ENCODE assay signal across 15 cellular contexts in the genomic region with DNA sequence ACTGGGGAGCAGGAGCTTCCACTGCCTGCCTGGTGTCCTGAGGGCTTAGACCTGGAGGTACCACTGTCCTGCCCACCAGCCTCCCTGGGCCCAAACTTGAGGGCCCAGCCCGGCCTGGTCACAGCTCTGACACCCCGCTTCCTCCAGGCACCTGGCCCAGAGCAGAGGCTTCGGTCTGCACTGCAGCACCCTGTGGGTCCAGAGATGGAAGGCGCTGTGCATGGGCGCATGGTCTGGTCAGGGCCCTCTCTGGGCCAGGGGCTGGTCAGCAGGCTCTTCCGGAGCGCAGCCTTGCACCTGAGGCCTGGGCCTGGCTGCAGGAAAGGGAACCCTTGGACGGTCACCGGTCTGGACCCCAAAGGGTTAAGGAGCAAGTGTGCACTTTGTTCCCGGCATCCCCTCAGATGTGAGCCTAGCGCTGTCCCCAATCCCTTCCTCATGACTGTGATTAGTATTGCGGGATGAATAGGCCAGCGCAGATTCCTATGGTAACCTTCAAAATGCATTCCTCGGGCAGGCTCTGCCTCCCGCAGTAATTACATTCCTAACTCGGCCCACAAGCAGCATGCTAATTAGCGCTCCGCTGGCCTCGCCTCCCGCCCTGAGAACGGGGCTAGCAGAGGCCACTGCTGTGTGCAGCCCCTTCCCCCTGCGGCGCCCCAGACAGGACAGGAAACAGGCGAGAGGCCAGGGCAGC. TPM values are rescaled to one million over a fixed set of nuclear protein-coding genes. Genes with fewer than 3 reads are reported as not detected.
A peak's percentile ranks its signal among the peaks of the same experiment; 100 is the strongest.
DNase-seq lines count a peak whose midpoint lies in the region; ATAC-seq and TF ChIP-seq lines count a peak whose summit lies in the region.
"Had no signal": no experiment of that assay in that cellular context is flagged by ENCODE, and none has a peak within 500 bp of the region (broad histone marks: within the 10 kb centered on the region; RNA-seq: fewer than 3 reads in every experiment).

No MANE protein-coding gene starts in this region.

- H3K27ac Mint-ChIP-seq in progenitor cell of endocrine pancreas, result peak overlapping the region; percentile 84
- H3K27ac Mint-ChIP-seq: activated T-helper 1 cell treated with anti-CD3 and anti-CD28 coated beads, Interleukin-12 subunit alpha, Interleukin-12 subunit beta, Interleukin-2, Interleukin-4 antibody, amounts not matched to agents 30 ng/mL and 10 ng/mL and 1 ng/mL, durations not matched to agents 14 hours and 24 hours and 36 hours; CD14-positive monocyte had no signal

- H3K4me3 Mint-ChIP-seq in progenitor cell of endocrine pancreas (ENCODE audit: low read depth), result peak overlapping the region; percentile 5
- H3K4me3 Mint-ChIP-seq: activated T-helper 1 cell treated with anti-CD3 and anti-CD28 coated beads, Interleukin-12 subunit alpha, Interleukin-12 subunit beta, Interleukin-2, Interleukin-4 antibody, amounts not matched to agents 30 ng/mL and 10 ng/mL and 1 ng/mL, durations not matched to agents 14 hours and 24 hours and 36 hours; CD14-positive monocyte had no signal

- DNase-seq in H7, result peak; percentile 97
- DNase-seq in astrocyte of the cerebellum (ENCODE audit: low read depth), result peak; percentile 23
- peak; percentile 16 for DNase-seq in iPS DF 6.9 (ENCODE audit: low read depth, low spot score)
- DNase-seq in progenitor cell of endocrine pancreas (ENCODE audit: low spot score, unreplicated experiment), result peak; percentile 67
- DNase-seq in NOMO-1 (lab: John Stamatoyannopoulos, UW; ENCODE audit: unreplicated experiment in 2 of 2), result no peak
- DNase-seq: SW 1271 had no signal

- no peaks in the 10 kb centered on the region for H3K27me3 ChIP-seq in H7 (ENCODE audit: control insufficient read depth, insufficient read depth, low read length)
- H3K27me3 ChIP-seq in iPS DF 6.9 (ENCODE audit: control insufficient read depth, insufficient read depth, low read length), result no peaks in the 10 kb centered on the region; the same call in 1 of the 2 replicates

- TF ChIP-seq CTCF in astrocyte of the cerebellum (IDR thresholded peaks at IDR 0.05; ENCODE audit: low read depth, low read length, missing control alignments), result no peak
- TF ChIP-seq CTCF in progenitor cell of endocrine pancreas (IDR thresholded peaks at IDR 0.05; ENCODE audit: unreplicated experiment), result no peak

- H3K4me1 Mint-ChIP-seq in progenitor cell of endocrine pancreas (ENCODE audit: low read depth), result peaks cover 28% of the 10 kb centered on the region
- H3K4me1 Mint-ChIP-seq: CD14-positive monocyte had no signal

- H3K4me3 ChIP-seq in H7 (ENCODE audit: insufficient read depth, low read depth, low read length), result no peak overlapping the region
- no peak overlapping the region for H3K4me3 ChIP-seq in astrocyte of the cerebellum (ENCODE audit: low read depth, low read length)
- no peak overlapping the region for H3K4me3 ChIP-seq in iPS DF 6.9 (ENCODE audit: low read length)

- WGBS in iPS DF 6.9 (ENCODE audit: insufficient coverage, insufficient read length), result no CpG with 5 or more reads among the region's 24 CpGs

- H3K27me3 Mint-ChIP-seq in progenitor cell of endocrine pancreas, result no peaks in the 10 kb centered on the region

- no peak overlapping the region for H3K27ac ChIP-seq in iPS DF 6.9 (ENCODE audit: low read length)

- no peak for ATAC-seq in GM18870 (IDR thresholded peaks at IDR 0.05; ENCODE audit: unreplicated experiment)
- ATAC-seq in GM18502 (IDR thresholded peaks at IDR 0.05; ENCODE audit: poor library complexity, unreplicated experiment), result no peak
- ATAC-seq in HG03457 (IDR thresholded peaks at IDR 0.05; ENCODE audit: unreplicated experiment), result no peak
- ATAC-seq: esophagus mucosa, HCT116 had no signal

- in situ Hi-C loops in astrocyte of the cerebellum (cut with HindIII; ENCODE audit: low sequenced_read_pairs), result no loop called here

- H3K9me3 Mint-ChIP-seq in progenitor cell of endocrine pancreas (ENCODE audit: low read depth), result no peaks in the 10 kb centered on the region
- H3K9me3 Mint-ChIP-seq: activated T-helper 1 cell treated with anti-CD3 and anti-CD28 coated beads, Interleukin-12 subunit alpha, Interleukin-12 subunit beta, Interleukin-2, Interleukin-4 antibody, amounts not matched to agents 30 ng/mL and 10 ng/mL and 1 ng/mL, durations not matched to agents 14 hours and 24 hours and 36 hours had no signal

- no peaks in the 10 kb centered on the region for H3K4me1 ChIP-seq in iPS DF 6.9 (ENCODE audit: control insufficient read depth, insufficient read depth, low read length)

- H3K36me3 Mint-ChIP-seq in progenitor cell of endocrine pancreas (ENCODE audit: insufficient read depth), result peaks cover 4% of the 10 kb centered on the region
- H3K36me3 Mint-ChIP-seq: CD14-positive monocyte had no signal

- H3K36me3 ChIP-seq in H7 (replicated peaks; ENCODE audit: control insufficient read depth, insufficient read depth, low read length), result no peaks in the 10 kb centered on the region
- no peaks in the 10 kb centered on the region for H3K36me3 ChIP-seq in iPS DF 6.9 (ENCODE audit: control insufficient read depth, insufficient read depth, low read length)

- H3K9me3 ChIP-seq in iPS DF 6.9 (ENCODE audit: control insufficient read depth, insufficient read depth, low read length), result no peaks in the 10 kb centered on the region; the same call in 1 of the 2 replicates

RNA-seq across cellular contexts. Expression of gene PRDM16, which starts 36.3 kb away (rescaled TPM):
- total RNA-seq in H7 (2014; rRNA removed; shearing (Covaris generic)), result 0.69 and 1.1 TPM in 2 replicates
- total RNA-seq in progenitor cell of endocrine pancreas, result 68.7 and 69.1 TPM in 2 replicates
- total RNA-seq: activated T-helper 1 cell treated with anti-CD3 and anti-CD28 coated beads, Interleukin-12 subunit alpha, Interleukin-12 subunit beta, Interleukin-2, Interleukin-4 antibody, amounts not matched to agents 30 ng/mL and 10 ng/mL and 1 ng/mL, durations not matched to agents 14 hours and 24 hours and 36 hours; myocyte; OCI-LY7 had no signal

Comparison
In these comparisons a context has a peak if more than half of its experiments do, and no peak if none do; other contexts are left out.
1. DNase-seq: peak in H7 (single experiment), astrocyte of the cerebellum (single experiment), iPS DF 6.9 (single experiment) and progenitor cell of endocrine pancreas (single experiment); none in NOMO-1 (0 of 2).
2. RNA of gene PRDM16, which starts 36.3 kb away (total RNA-seq): 68.7 to 69.1 TPM in progenitor cell of endocrine pancreas; 0.69 to 1.1 TPM in H7; every median in the first group is over 10 times any median in the second.